Comparison of ENCODE assay signal across 14 cellular contexts in the genomic region with DNA sequence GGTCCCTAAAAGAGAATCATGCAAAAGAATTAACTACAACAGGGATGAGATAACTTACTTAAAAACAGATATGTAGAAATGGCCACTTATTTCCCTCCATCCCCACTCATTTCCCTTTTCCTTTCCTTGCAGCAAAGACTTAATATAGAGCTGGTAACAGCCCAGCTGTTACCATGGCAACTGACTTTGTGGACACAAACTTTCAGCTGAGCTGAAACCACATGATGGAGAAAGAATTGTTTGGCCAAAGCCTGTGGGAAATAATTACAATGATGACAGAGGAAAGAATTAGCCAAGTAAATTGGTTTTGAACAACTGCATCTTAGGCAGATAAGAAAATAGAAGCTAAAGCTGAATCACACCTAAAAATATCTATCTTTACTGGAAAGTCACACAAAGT.
A peak's percentile ranks its signal among the peaks of the same experiment; 100 is the strongest.
DNase-seq lines count a peak whose midpoint lies in the region; ATAC-seq and TF ChIP-seq lines count a peak whose summit lies in the region.
"Had no signal": no experiment of that assay in that cellular context is flagged by ENCODE, and none has a peak within 500 bp of the region (broad histone marks: within the 10 kb centered on the region; RNA-seq: fewer than 3 reads in every experiment).

No MANE protein-coding gene starts in this region.

- no peaks in the 10 kb centered on the region for H3K36me3 ChIP-seq in upper lobe of right lung
- H3K36me3 ChIP-seq: transverse colon had no signal

- no peaks in the 10 kb centered on the region for H3K27me3 ChIP-seq in upper lobe of right lung
- H3K27me3 ChIP-seq: transverse colon had no signal

- intact Hi-C loops in upper lobe of right lung (cut with DNase I) = no loop called here

- H3K4me1 ChIP-seq in upper lobe of right lung = no peaks in the 10 kb centered on the region
- H3K4me1 ChIP-seq: A549 had no signal

- H3K4me3 ChIP-seq in upper lobe of right lung = no peak overlapping the region
- H3K4me3 ChIP-seq: A549, transverse colon had no signal

- DNase-seq in NCI-H748 (lab: John Stamatoyannopoulos, UW; ENCODE audit: unreplicated experiment) = peak; percentile 66
- DNase-seq in NCI-H748 treated with DMSO at 0.1 percent for 48 hours (lab: John Stamatoyannopoulos, UW) = no peak
- DNase-seq in astrocyte of the hippocampus (ENCODE audit: low read depth, low spot score) = peak; percentile 93
- peak; percentile 84 for DNase-seq in kidney glomerular epithelial cell (lab: John Stamatoyannopoulos, UW)
- no peak for DNase-seq in upper lobe of right lung
- DNase-seq in activated CD4-positive, alpha-beta T cell treated with anti-CD3 and anti-CD28 coated beads, Interleukin-2, amount 50 U/mL, for 48 hours = no peak
- DNase-seq: activated naive CD4-positive, alpha-beta T cell treated with anti-CD3 and anti-CD28 coated beads, Interleukin-2, amount 10 ng/mL, durations not matched to agents 7 days and 5 days; effector memory CD8-positive, alpha-beta T cell; NK-92 treated with Interleukin-12 subunit alpha and Interleukin-12 subunit beta, amount 100 ng/mL, for 24 hours; stimulated activated CD4-positive, alpha-beta T cell treated with anti-CD3 and anti-CD28 coated beads, Interleukin-4, amount 100 ng/mL, for 4 hours; transverse colon had no signal

- no peaks in the 10 kb centered on the region for H3K9me3 ChIP-seq in upper lobe of right lung
- H3K9me3 ChIP-seq: A549 had no signal

- no peak overlapping the region for H3K27ac ChIP-seq in upper lobe of right lung
- H3K27ac ChIP-seq: A549, transverse colon had no signal

- no peak for TF ChIP-seq CTCF in upper lobe of right lung (IDR thresholded peaks at IDR 0.05)

- ATAC-seq in upper lobe of right lung (peak; percentile 47), GM18502 (IDR thresholded peaks at IDR 0.05; ENCODE audit: poor library complexity, unreplicated experiment) (no peak), HG03378 (IDR thresholded peaks at IDR 0.05; ENCODE audit: unreplicated experiment) (no peak)
- ATAC-seq: A549; effector memory CD8-positive, alpha-beta T cell had no signal

Comparison
In these comparisons a context has a peak if more than half of its experiments do, and no peak if none do; other contexts are left out.
1. DNase-seq: peak in NCI-H748 (single experiment), astrocyte of the hippocampus (single experiment) and kidney glomerular epithelial cell (single experiment); none in NCI-H748 treated with DMSO at 0.1 percent for 48 hours (single experiment), upper lobe of right lung (single experiment) and activated CD4-positive, alpha-beta T cell treated with anti-CD3 and anti-CD28 coated beads, Interleukin-2, amount 50 U/mL, for 48 hours (0 of 2).